In the genomic region with DNA sequence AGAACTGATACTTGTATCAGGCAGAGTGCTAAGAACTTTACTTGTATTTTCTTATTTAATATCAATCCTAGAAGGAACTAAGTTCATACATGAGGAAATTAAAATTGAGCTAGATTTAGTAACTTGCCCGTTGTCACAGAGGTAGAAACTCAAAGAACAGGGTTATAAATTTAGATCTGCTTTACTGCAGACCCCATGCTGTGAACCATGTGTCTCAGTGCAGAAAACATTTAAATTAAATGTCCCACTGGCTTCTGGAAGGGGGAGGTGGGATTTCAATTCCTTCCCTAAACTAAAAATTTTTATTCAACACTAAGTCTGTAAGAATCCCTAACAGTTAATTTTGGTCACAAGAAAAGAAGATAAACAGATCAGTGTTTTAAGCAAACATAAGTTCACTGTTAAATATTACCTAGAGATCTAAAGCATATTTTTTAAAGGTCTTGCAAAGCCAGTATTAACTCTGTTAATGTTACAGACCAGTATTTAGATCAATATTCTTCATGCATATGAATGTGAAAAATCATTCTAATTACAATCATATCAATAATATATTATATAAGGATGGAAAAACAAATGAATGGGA, we compare ENCODE assay signal across 19 cellular contexts. TPM values are rescaled to one million over a fixed set of nuclear protein-coding genes. Genes with fewer than 3 reads are reported as not detected.
DNase-seq lines count a peak whose midpoint lies in the region; TF ChIP-seq lines count a peak whose summit lies in the region.
"Had no signal": no experiment of that assay in that cellular context is flagged by ENCODE, and none has a peak within 500 bp of the region (broad histone marks: within the 10 kb centered on the region; RNA-seq: fewer than 3 reads in every experiment).

No MANE protein-coding gene starts in this region.

- H3K27me3 Mint-ChIP-seq in immature natural killer cell (ENCODE audit: low read depth in 3 of 3): no peaks in the 10 kb centered on the region
- H3K27me3 Mint-ChIP-seq in activated CD4-positive, alpha-beta memory T cell treated with anti-CD3 and anti-CD28 coated beads for 36 hours: no peaks in the 10 kb centered on the region
- H3K27me3 Mint-ChIP-seq: activated CD8-positive, alpha-beta memory T cell treated with anti-CD3 and anti-CD28 coated beads, Interleukin-2, amount 10 ng/mL, durations not matched to agents 7 days and 5 days had no signal

- no peak for TF ChIP-seq CTCF in cardiac muscle cell (IDR thresholded peaks at IDR 0.05; ENCODE audit: low read depth, low read length)
- TF ChIP-seq CTCF in right atrium auricular region (IDR thresholded peaks at IDR 0.05): no peak
- no peak for TF ChIP-seq CTCF in tibial artery (IDR thresholded peaks at IDR 0.05)
- TF ChIP-seq CTCF in uterus (IDR thresholded peaks at IDR 0.05): no peak

- POLR2A ChIA-PET in activated CD4-positive, alpha-beta memory T cell treated with anti-CD3 and anti-CD28 coated beads for 36 hours (lab: Charles Lee): no interaction called here

- H3K36me3 ChIP-seq in cardiac muscle cell: no peaks in the 10 kb centered on the region
- H3K36me3 ChIP-seq in right atrium auricular region: no peaks in the 10 kb centered on the region
- H3K36me3 ChIP-seq in tibial artery: no peaks in the 10 kb centered on the region
- H3K36me3 ChIP-seq in uterus: no peaks in the 10 kb centered on the region
- H3K36me3 ChIP-seq: colonic mucosa, HAP-1, Peyer's patch had no signal

- peak overlapping the region in 2 of 6 donors; percentile 17 to 42 for H3K27ac Mint-ChIP-seq in immature natural killer cell
- H3K27ac Mint-ChIP-seq in activated CD4-positive, alpha-beta memory T cell treated with anti-CD3 and anti-CD28 coated beads for 36 hours: no peak overlapping the region

- H3K36me3 Mint-ChIP-seq in immature natural killer cell: peaks cover 0 to 4% (median 0%) of the 10 kb centered on the region in 3 donors
- H3K36me3 Mint-ChIP-seq in activated CD4-positive, alpha-beta memory T cell treated with anti-CD3 and anti-CD28 coated beads for 36 hours: peaks cover 8% of the 10 kb centered on the region

- peaks cover 56 to 75% of the 10 kb centered on the region in 2 donors for H3K4me1 Mint-ChIP-seq in immature natural killer cell
- H3K4me1 Mint-ChIP-seq in activated CD4-positive, alpha-beta memory T cell treated with anti-CD3 and anti-CD28 coated beads for 36 hours (ENCODE audit: low read depth): peaks cover 39% of the 10 kb centered on the region

- peak overlapping the region; percentile 46 for H3K27ac ChIP-seq in cardiac muscle cell
- H3K27ac ChIP-seq in right atrium auricular region: no peak overlapping the region
- no peak overlapping the region for H3K27ac ChIP-seq in tibial artery
- no peak overlapping the region for H3K27ac ChIP-seq in uterus
- H3K27ac ChIP-seq: colonic mucosa, Peyer's patch had no signal

- no peak for DNase-seq in cardiac muscle cell (ENCODE audit: low read depth in 1 of 2, low spot score in 1 of 2)
- DNase-seq in right atrium auricular region (ENCODE audit: low spot score): no peak
- peak; percentile 46 for DNase-seq in NCI-H69 (lab: John Stamatoyannopoulos, UW)
- DNase-seq in immature natural killer cell: no peak
- no peak for DNase-seq in NCI-H1436 (lab: John Stamatoyannopoulos, UW)
- DNase-seq in activated CD4-positive, alpha-beta memory T cell treated with anti-CD3 and anti-CD28 coated beads for 36 hours: no peak
- no peak for DNase-seq in tibial artery
- DNase-seq in uterus: no peak
- DNase-seq: activated CD8-positive, alpha-beta memory T cell treated with anti-CD3 and anti-CD28 coated beads, Interleukin-2, amount 10 ng/mL, durations not matched to agents 7 days and 5 days; activated effector memory CD4-positive, alpha-beta T cell treated with anti-CD3 and anti-CD28 coated beads, Interleukin-2, amount 50 U/mL, for 16 hours; anterior cingulate cortex; Caco-2; colonic mucosa; foreskin fibroblast; left ventricle myocardium superior; NCI-H2081 treated with DMSO at 0.1 percent for 48 hours; Peyer's patch; stimulated activated naive CD4-positive, alpha-beta T cell treated with Interleukin-2 at 50 U/mL for 16 hours had no signal

- H3K4me3 Mint-ChIP-seq in immature natural killer cell: peak overlapping the region in 4 of 5 donors; percentile 9 to 45 (median 42)
- H3K4me3 Mint-ChIP-seq in activated CD4-positive, alpha-beta memory T cell treated with anti-CD3 and anti-CD28 coated beads for 36 hours: no peak overlapping the region
- H3K4me3 Mint-ChIP-seq: activated CD8-positive, alpha-beta memory T cell treated with anti-CD3 and anti-CD28 coated beads, Interleukin-2, amount 10 ng/mL, durations not matched to agents 7 days and 5 days had no signal

- TF ChIP-seq POLR2A in uterus (IDR thresholded peaks at IDR 0.05): no peak

- CTCF ChIA-PET in activated CD4-positive, alpha-beta memory T cell treated with anti-CD3 and anti-CD28 coated beads for 36 hours (lab: Charles Lee): no interaction called here

- H3K27me3 ChIP-seq in cardiac muscle cell (no peaks in the 10 kb centered on the region), right atrium auricular region (no peaks in the 10 kb centered on the region), tibial artery (no peaks in the 10 kb centered on the region), uterus (no peaks in the 10 kb centered on the region)
- H3K27me3 ChIP-seq: colonic mucosa, Peyer's patch had no signal

- H3K4me1 ChIP-seq in cardiac muscle cell (ENCODE audit: low read depth) (peaks cover 22% of the 10 kb centered on the region), right atrium auricular region (peaks cover 0 to 32% of the 10 kb centered on the region in 2 donors), tibial artery (peaks cover 0 to 67% (median 35%) of the 10 kb centered on the region in 4 donors), uterus (peaks cover 0 to 18% of the 10 kb centered on the region in 2 donors)
- H3K4me1 ChIP-seq: colonic mucosa had no signal

- H3K9me3 ChIP-seq in cardiac muscle cell (ENCODE audit: low read depth) (no peaks in the 10 kb centered on the region), right atrium auricular region (no peaks in the 10 kb centered on the region), tibial artery (no peaks in the 10 kb centered on the region), uterus (no peaks in the 10 kb centered on the region)
- H3K9me3 ChIP-seq: Caco-2, colonic mucosa, HAP-1, Peyer's patch had no signal

- intact Hi-C loops in activated CD4-positive, alpha-beta memory T cell treated with anti-CD3 and anti-CD28 coated beads for 36 hours (cut with micrococcal nuclease): no loop called here
- intact Hi-C loops in tibial artery (cut with DNase I; ENCODE audit: low total_unique reads): no loop called here
- intact Hi-C loops in uterus (cut with DNase I; ENCODE audit: low total_unique reads): no loop called here

- no peaks in the 10 kb centered on the region for H3K9me3 Mint-ChIP-seq in immature natural killer cell
- peaks cover 2% of the 10 kb centered on the region for H3K9me3 Mint-ChIP-seq in activated CD4-positive, alpha-beta memory T cell treated with anti-CD3 and anti-CD28 coated beads for 36 hours

- H3K4me3 ChIP-seq in cardiac muscle cell (no peak overlapping the region), right atrium auricular region (no peak overlapping the region), tibial artery (no peak overlapping the region), uterus (no peak overlapping the region)
- H3K4me3 ChIP-seq: colonic mucosa, HAP-1, Peyer's patch had no signal

RNA-seq across cellular contexts. Expression of gene WASL, which starts 23.1 kb away (rescaled TPM):
- total RNA-seq in cardiac muscle cell (19.7 and 25.7 TPM in 2 replicates), right atrium auricular region (10 to 100 TPM; 20.9 to 24.7 TPM), uterus (10 to 100 TPM; 16.9 to 56.9 (median 49.5) TPM)
- polyA plus RNA-seq in cardiac muscle cell (36.8 and 45.4 TPM in 2 replicates), immature natural killer cell (1 to 10 TPM; 1.1 to 2.4 (median 1.7) TPM)
- total RNA-seq in activated CD4-positive, alpha-beta memory T cell treated with anti-CD3 and anti-CD28 coated beads for 36 hours: 1 to 10 TPM; 5.1 to 5.9 TPM
